8 cellular contexts compared by ENCODE assay signal in the genomic region with DNA sequence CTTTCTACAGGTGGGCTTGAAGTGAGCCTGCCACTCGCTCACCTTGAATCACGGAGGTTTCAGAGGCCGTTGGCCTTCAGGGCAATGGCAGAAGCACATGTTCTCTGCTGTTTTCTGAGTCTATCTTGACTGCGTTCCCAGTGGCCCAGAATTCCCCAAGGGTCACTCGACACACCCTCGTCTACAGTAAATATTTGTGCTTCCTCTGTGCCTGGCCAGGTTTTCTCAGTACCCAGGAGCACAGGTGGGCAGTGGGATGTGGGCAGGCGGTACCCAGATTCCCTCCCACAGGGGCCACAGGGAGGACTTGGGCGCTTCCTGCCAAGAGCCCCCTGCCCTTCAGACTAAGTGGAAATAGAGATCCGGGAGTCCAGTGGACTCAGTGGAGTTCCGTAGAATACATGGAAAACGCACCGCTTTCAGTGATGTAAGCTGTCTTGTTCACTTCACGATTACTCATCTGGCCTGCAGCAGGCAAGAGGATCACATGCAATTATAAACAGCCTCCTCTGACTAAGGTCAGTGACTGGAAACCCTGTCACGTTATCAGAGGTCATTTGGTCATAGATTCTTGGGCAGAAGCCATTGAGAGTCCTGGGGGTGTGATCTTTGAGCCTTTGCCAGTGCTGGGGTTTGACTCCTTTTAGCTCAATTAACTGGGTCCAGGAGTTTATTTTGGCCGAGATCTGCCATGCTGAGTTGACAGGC.
A peak's percentile ranks its signal among the peaks of the same experiment; 100 is the strongest.
DNase-seq lines count a peak whose midpoint lies in the region; ATAC-seq and TF ChIP-seq lines count a peak whose summit lies in the region.

No MANE protein-coding gene starts in this region.

- no peak overlapping the region for H3K4ac ChIP-seq in mesendoderm (ENCODE audit: low read depth, low read length)

- POLR2A ChIA-PET in BJ (lab: Charles Lee), result no interaction called here

- no peak overlapping the region for H3K9ac ChIP-seq in mesendoderm (ENCODE audit: low read length)
- no peak overlapping the region for H3K9ac ChIP-seq in MM.1S (ENCODE audit: low read length)

- no peak for TF ChIP-seq CTCF in BJ (IDR thresholded peaks at IDR 0.05; ENCODE audit: insufficient read depth, low read depth, low read length)
- TF ChIP-seq CTCF in choroid plexus epithelial cell (conservative IDR thresholded peaks at IDR 0.05; ENCODE audit: low read depth, low read length), result no peak
- no peak for TF ChIP-seq CTCF in MM.1S (IDR thresholded peaks at IDR 0.05; ENCODE audit: low read length)
- TF ChIP-seq CTCF in dorsolateral prefrontal cortex (IDR thresholded peaks at IDR 0.05 in 54 of 56, conservative IDR thresholded peaks at IDR 0.05 in 2 of 56; ENCODE audit: low read depth in 1 of 56, partially characterized antibody in 56 of 56), result no peak

- no peaks in the 10 kb centered on the region for H3K9me2 ChIP-seq in MM.1S (replicated peaks; ENCODE audit: insufficient read depth, low read length)

- no peaks in the 10 kb centered on the region for H3K36me3 ChIP-seq in BJ (ENCODE audit: control insufficient read depth, insufficient read depth, low read length)
- H3K36me3 ChIP-seq in mesendoderm (ENCODE audit: control insufficient read depth, insufficient read depth, low read length), result no peaks in the 10 kb centered on the region
- H3K36me3 ChIP-seq in MM.1S (replicated peaks; ENCODE audit: insufficient read depth, low read length), result no peaks in the 10 kb centered on the region

- no peak overlapping the region for H2AK5ac ChIP-seq in mesendoderm (ENCODE audit: low read length)

- H3K4me1 ChIP-seq in mesendoderm (ENCODE audit: control insufficient read depth, low read depth, low read length) (peaks cover 9% of the 10 kb centered on the region), MM.1S (ENCODE audit: low read length) (0 out of 2 replicates have a peak, but pooled peaks cover 7% of the 10 kb centered on the region)

- DNase-seq in BJ (ENCODE audit: low read depth) (peak; percentile 73), NCI-H2029 (lab: John Stamatoyannopoulos, UW) (peak; percentile 77), choroid plexus epithelial cell (ENCODE audit: low read depth) (peak; percentile 91), mesendoderm (peak; percentile 51), MM.1S (no peak), dorsolateral prefrontal cortex (no peak), SKM-1 treated with dmso at 0.1 percent for 144 hours (lab: John Stamatoyannopoulos, UW; ENCODE audit: unreplicated experiment) (no peak)

- no peak overlapping the region for H3K27ac ChIP-seq in mesendoderm (ENCODE audit: low read depth, low read length)
- H3K27ac ChIP-seq in MM.1S (ENCODE audit: low read length), result no peak overlapping the region
- H3K27ac ChIP-seq in dorsolateral prefrontal cortex, result peak overlapping the region in 25 of 59 donors; percentile 3 to 67 (median 27)

- intact Hi-C loops in dorsolateral prefrontal cortex (cut with DNase I), result no loop called here

- no peaks in the 10 kb centered on the region for H4K20me1 ChIP-seq in MM.1S (ENCODE audit: insufficient read depth, low read length)

- no peak overlapping the region for H3K23ac ChIP-seq in mesendoderm (ENCODE audit: low read length)

- no peak overlapping the region for H2BK15ac ChIP-seq in mesendoderm (replicated peaks; ENCODE audit: low read depth)

- H3K56ac ChIP-seq in mesendoderm (ENCODE audit: low read length), result no peak overlapping the region

- no peak overlapping the region for H3K18ac ChIP-seq in mesendoderm (ENCODE audit: low read length)

- no peaks in the 10 kb centered on the region for H3F3A ChIP-seq in MM.1S (ENCODE audit: insufficient read depth, low read length)

- H4K8ac ChIP-seq in mesendoderm (ENCODE audit: low read depth, low read length), result no peak overlapping the region

- H2AFZ ChIP-seq in MM.1S (ENCODE audit: low read length), result no peak overlapping the region

- no CpG with 5 or more reads among the region's 15 CpGs for WGBS in mesendoderm (ENCODE audit: extremely low coverage, insufficient coverage, low lambda C conversion rate)

- H3K27me3 ChIP-seq in BJ (ENCODE audit: control insufficient read depth, insufficient read depth, low read length), result no peaks in the 10 kb centered on the region
- no peaks in the 10 kb centered on the region for H3K27me3 ChIP-seq in mesendoderm (ENCODE audit: insufficient read depth, low read length, poor library complexity)
- H3K27me3 ChIP-seq in MM.1S (replicated peaks; ENCODE audit: insufficient read depth, low read length), result no peaks in the 10 kb centered on the region
- H3K27me3 ChIP-seq in dorsolateral prefrontal cortex, result no peaks in the 10 kb centered on the region

- CTCF ChIA-PET in BJ (lab: Yijun Ruan, JAX), result interaction anchor here (0.8 to 1.1 kb wide), 3 partner anchors 32 to 180 kb away, joined by 3 to 4 read pairs (median 3); a partner anchor contains a TSS

- no peak overlapping the region for H4K5ac ChIP-seq in mesendoderm (ENCODE audit: low read length)

- no peak overlapping the region for H3K4me2 ChIP-seq in mesendoderm (ENCODE audit: low read length)
- H3K4me2 ChIP-seq in MM.1S (ENCODE audit: low read depth, low read length), result no peak overlapping the region

- no peak for ATAC-seq in GM18502 (IDR thresholded peaks at IDR 0.05; ENCODE audit: poor library complexity, unreplicated experiment)

- H3K79me2 ChIP-seq in mesendoderm (ENCODE audit: control insufficient read depth, insufficient read depth, low read length) (peaks cover 41% of the 10 kb centered on the region), MM.1S (ENCODE audit: low read length) (no peaks in the 10 kb centered on the region)

- no peak overlapping the region for H2BK5ac ChIP-seq in mesendoderm (ENCODE audit: low read length)

- H3K4me3 ChIP-seq in BJ (ENCODE audit: low read depth, low read length), result peak overlapping the region; percentile 4; the same call in 1 of the 2 replicates
- H3K4me3 ChIP-seq in choroid plexus epithelial cell (ENCODE audit: low read depth, low read length), result peak overlapping the region; percentile 35
- H3K4me3 ChIP-seq in mesendoderm (ENCODE audit: low read length), result no peak overlapping the region
- H3K4me3 ChIP-seq in MM.1S (ENCODE audit: low read length), result no peak overlapping the region
- peak overlapping the region in 1 of 59 donors; percentile 4 for H3K4me3 ChIP-seq in dorsolateral prefrontal cortex

- H2BK120ac ChIP-seq in mesendoderm (ENCODE audit: low read depth, low read length), result no peak overlapping the region

- peaks cover 14% of the 10 kb centered on the region for H3K79me1 ChIP-seq in mesendoderm (ENCODE audit: low read length)

- no peaks in the 10 kb centered on the region for H3K9me3 ChIP-seq in MM.1S (replicated peaks; ENCODE audit: insufficient read depth, low read length)

Comparison
In these comparisons a context has a peak if more than half of its experiments do, and no peak if none do; other contexts are left out.
1. DNase-seq: peak in BJ (single experiment), NCI-H2029 (single experiment), choroid plexus epithelial cell (single experiment) and mesendoderm (single experiment); none in MM.1S (single experiment), dorsolateral prefrontal cortex (0 of 10) and SKM-1 treated with dmso at 0.1 percent for 144 hours (single experiment).
2. H3K4me3 ChIP-seq: peak in BJ (single experiment) and choroid plexus epithelial cell (single experiment); none in mesendoderm (single experiment) and MM.1S (single experiment).